1 cellular context compared by ENCODE assay signal in the genomic region with DNA sequence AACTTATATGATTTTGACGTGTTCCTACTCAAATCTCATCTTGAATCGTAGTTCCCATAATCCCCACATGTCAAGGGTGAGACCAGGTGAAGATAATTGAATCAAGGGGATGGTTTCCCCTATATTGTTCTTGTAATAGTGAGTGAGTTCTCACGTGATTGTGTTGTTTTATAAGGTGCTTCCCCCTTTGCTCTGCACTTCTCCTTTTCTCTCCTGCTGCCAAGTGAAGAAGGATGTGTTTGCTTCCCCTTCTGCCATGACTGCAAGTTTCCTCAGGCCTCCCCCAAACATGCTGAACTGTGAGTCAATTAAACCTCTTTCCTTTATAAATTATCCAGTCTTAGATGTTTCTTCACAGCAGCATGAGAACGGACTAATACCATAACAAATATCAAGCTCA.
TF ChIP-seq lines count a peak whose summit lies in the region.

No MANE protein-coding gene starts in this region.

TF ChIP-seq in GM12878, 131 proteins besides CTCF, POLR2A, EP300 and RAD21 (continued from another document):
- TF ChIP-seq POLR2AphosphoS5 (IDR thresholded peaks at IDR 0.05; ENCODE audit: low read length), result no peak
- no peak for TF ChIP-seq ZBED1 (IDR thresholded peaks at IDR 0.05; ENCODE audit: borderline replicate concordance)
